In the genomic region with DNA sequence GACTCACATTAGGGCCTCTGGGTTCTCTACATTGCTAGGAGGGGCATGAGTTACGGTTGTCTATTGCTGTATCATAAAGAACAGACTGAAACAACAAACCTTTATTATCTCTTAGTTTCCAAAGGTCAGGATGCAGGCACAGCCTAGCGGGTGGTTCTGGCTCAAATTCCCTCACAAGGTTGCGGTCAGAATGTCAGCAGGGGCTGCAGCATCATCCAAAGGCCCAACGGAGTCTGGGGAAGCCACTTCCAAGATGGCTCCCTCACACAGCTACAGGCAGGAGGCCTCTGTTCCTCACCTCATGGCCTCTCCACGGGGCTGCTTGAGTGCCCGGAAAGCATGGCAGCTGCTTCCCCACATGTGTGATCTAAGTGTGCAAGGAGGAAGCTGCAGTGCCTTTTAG, we compare ENCODE assay signal across 19 cellular contexts.
"Had no signal": no experiment of that assay in that cellular context is flagged by ENCODE, and none has a peak within 500 bp of the region (broad histone marks: within the 10 kb centered on the region; RNA-seq: fewer than 3 reads in every experiment).

No MANE protein-coding gene starts in this region.

- H3K4me2 ChIP-seq: SK-N-SH had no signal

- H3K9me3 ChIP-seq: adrenal gland, SK-N-SH had no signal

- H3K27me3 Mint-ChIP-seq: central memory CD8-positive, alpha-beta T cell had no signal

- H3K36me3 ChIP-seq: adrenal gland had no signal

- DNase-seq: activated CD4-positive, alpha-beta T cell treated with anti-CD3 and anti-CD28 coated beads for 4 hours; activated CD8-positive, alpha-beta memory T cell treated with anti-CD3 and anti-CD28 coated beads, Interleukin-2, amount 50 U/mL, for 4 hours; activated CD8-positive, alpha-beta T cell treated with anti-CD3 and anti-CD28 coated beads for 36 hours; activated naive CD4-positive, alpha-beta T cell treated with anti-CD3 and anti-CD28 coated beads, Interleukin-2, amount 50 U/mL, for 16 hours; activated naive CD8-positive, alpha-beta T cell treated with anti-CD3 and anti-CD28 coated beads, Interleukin-2, amount 10 ng/mL, durations not matched to agents 7 days and 5 days; activated T-cell treated with anti-CD3 and anti-CD28 coated beads, Interleukin-2, amount 50 U/mL, for 72 hours; adrenal gland; anterior cingulate cortex; KG1; NCI-H1930; NCI-H2107; NCI-H345; NCI-H510A; NCI-H526 treated with DMSO at 0.1 percent for 48 hours; NCI-H82; SK-N-SH; T-helper 1 cell had no signal

- H3K27ac ChIP-seq: adrenal gland had no signal

- H3K4me3 Mint-ChIP-seq: activated CD8-positive, alpha-beta T cell treated with anti-CD3 and anti-CD28 coated beads for 36 hours; activated naive CD8-positive, alpha-beta T cell treated with anti-CD3 and anti-CD28 coated beads, Interleukin-2, amount 10 ng/mL, durations not matched to agents 7 days and 5 days; activated T-cell treated with anti-CD3 and anti-CD28 coated beads, Interleukin-2, amount 50 U/mL, for 72 hours; central memory CD8-positive, alpha-beta T cell had no signal

- H3K36me3 Mint-ChIP-seq: activated naive CD8-positive, alpha-beta T cell treated with anti-CD3 and anti-CD28 coated beads, Interleukin-2, amount 10 ng/mL, durations not matched to agents 7 days and 5 days had no signal

- H3K27me3 ChIP-seq: adrenal gland had no signal

- H3K4me3 ChIP-seq: adrenal gland had no signal

- H3K9ac ChIP-seq: SK-N-SH had no signal

- H3K27ac Mint-ChIP-seq: activated CD8-positive, alpha-beta T cell treated with anti-CD3 and anti-CD28 coated beads for 36 hours; activated naive CD8-positive, alpha-beta T cell treated with anti-CD3 and anti-CD28 coated beads, Interleukin-2, amount 10 ng/mL, durations not matched to agents 7 days and 5 days; activated T-cell treated with anti-CD3 and anti-CD28 coated beads, Interleukin-2, amount 50 U/mL, for 72 hours; activated T-helper 2 cell treated with anti-CD3 and anti-CD28 coated beads, Interferon-gamma antibody, Interleukin-2, Interleukin-4, amounts not matched to agents 10 μg/mL and 5 μg/mL and 100 μg/mL, durations not matched to agents 14 hours and 24 hours and 36 hours had no signal

- H3K9me3 Mint-ChIP-seq: activated CD8-positive, alpha-beta T cell treated with anti-CD3 and anti-CD28 coated beads for 36 hours; activated naive CD8-positive, alpha-beta T cell treated with anti-CD3 and anti-CD28 coated beads, Interleukin-2, amount 10 ng/mL, durations not matched to agents 7 days and 5 days; activated T-helper 2 cell treated with anti-CD3 and anti-CD28 coated beads, Interferon-gamma antibody, Interleukin-2, Interleukin-4, amounts not matched to agents 10 μg/mL and 5 μg/mL and 100 μg/mL, durations not matched to agents 14 hours and 24 hours and 36 hours; central memory CD8-positive, alpha-beta T cell had no signal
